7 cellular contexts compared by ENCODE assay signal in genomic region chr7:105014725-105015630, GRCh38. TPM values are rescaled to one million over a fixed set of nuclear protein-coding genes. Genes with fewer than 3 reads are reported as not detected.
DNase-seq lines count a peak whose midpoint lies in the region; ATAC-seq, FAIRE-seq and TF ChIP-seq lines count a peak whose summit lies in the region.

No MANE protein-coding gene starts in this region.

- peak overlapping the region; percentile 96 for H3K4me3 Mint-ChIP-seq in activated B cell treated with CpG ODN at 0.5 μM for 24 hours

- POLR2A ChIA-PET in activated B cell treated with CpG ODN at 0.5 μM for 24 hours (lab: Charles Lee): interaction anchor here (1.0 to 14.0 kb wide), 11 partner anchors 8 to 1060 kb away, joined by 3 to 545 read pairs (median 14); no protein-coding TSS in a partner anchor

- no peaks in the 10 kb centered on the region for H3K36me3 ChIP-seq in left lung

- H3K27ac ChIP-seq in cingulate gyrus (ENCODE audit: low read depth, low read length) (peak overlapping the region; percentile 100), left lung (peak overlapping the region; percentile 100)

- H3K4me1 ChIP-seq in left lung: peaks cover 23 to 55% of the 10 kb centered on the region in 2 donors

- intact Hi-C loops in activated B cell treated with CpG ODN at 0.5 μM for 24 hours (cut with micrococcal nuclease) (loop anchor here (1.0 to 10.0 kb wide), 6 partner anchors 7 to 1940 kb away; partner anchors contain the start of genes ARMC10, FBXL13 and SYPL1), left lung (cut with DNase I) (no loop called here)

- DNase-seq in GM12892 (ENCODE audit: insufficient read length): peak; percentile 24
- DNase-seq in NCI-H1092 treated with DMSO at 0.1 percent for 48 hours (lab: John Stamatoyannopoulos, UW): peak; percentile 81
- DNase-seq in activated B cell treated with CpG ODN at 0.5 μM for 24 hours: peak; percentile 41
- DNase-seq in left lung: peak in 1 of 2 donors; percentile 70
- DNase-seq in stimulated activated CD4-positive, alpha-beta T cell treated with anti-CD3 and anti-CD28 coated beads, Interleukin-4, amount 100 ng/mL, for 1 hour: peak; percentile 41

- no peaks in the 10 kb centered on the region for H3K27me3 Mint-ChIP-seq in activated B cell treated with CpG ODN at 0.5 μM for 24 hours

- H3K27ac Mint-ChIP-seq in activated B cell treated with CpG ODN at 0.5 μM for 24 hours: peak overlapping the region; percentile 100

- no peak for FAIRE-seq in GM12892 (lab: Jason Lieb, UNC)

- H3K4me1 Mint-ChIP-seq in activated B cell treated with CpG ODN at 0.5 μM for 24 hours: peaks cover 50% of the 10 kb centered on the region

- ATAC-seq in activated B cell treated with CpG ODN at 0.5 μM for 24 hours (ENCODE audit: low read depth) (no peak), left lung (peak; percentile 18), HG02623 (IDR thresholded peaks at IDR 0.05; ENCODE audit: unreplicated experiment) (no peak)

- no peaks in the 10 kb centered on the region for H3K27me3 ChIP-seq in left lung

- CTCF ChIA-PET in activated B cell treated with CpG ODN at 0.5 μM for 24 hours (lab: Charles Lee): interaction anchor here (0.9 to 5.6 kb wide), 4 partner anchors 32 to 131 kb away, joined by 3 to 55 read pairs (median 4); no protein-coding TSS in a partner anchor

- no peaks in the 10 kb centered on the region for H3K9me3 ChIP-seq in left lung

- TF ChIP-seq CTCF in activated B cell treated with CpG ODN at 0.5 μM for 24 hours (IDR thresholded peaks at IDR 0.05) (no peak), left lung (IDR thresholded peaks at IDR 0.05) (no peak)

- TF ChIP-seq POLR2A in GM12892 (IDR thresholded peaks at IDR 0.05; ENCODE audit: low read depth, low read length): peak; percentile 50

- no peaks in the 10 kb centered on the region for H3K9me3 Mint-ChIP-seq in activated B cell treated with CpG ODN at 0.5 μM for 24 hours

- peaks cover 63% of the 10 kb centered on the region for H3K36me3 Mint-ChIP-seq in activated B cell treated with CpG ODN at 0.5 μM for 24 hours (ENCODE audit: low read depth)

- peak overlapping the region; percentile 66 to 79 for H3K4me3 ChIP-seq in left lung

RNA-seq across cellular contexts. Expression of gene KMT2E, which starts 1.0 kb away (rescaled TPM):
- 41.5 TPM for polyA plus RNA-seq in GM12892 (2012; ENCODE audit: missing spikeins)
- total RNA-seq in activated B cell treated with CpG ODN at 0.5 μM for 24 hours (164 and 183 TPM in 2 replicates), left lung (10 to 100 TPM; 74.5 to 96.2 TPM)
